ENCODE assay signal across 8 cellular contexts in genomic region chr1:2642560-2643413, GRCh38. TPM values are rescaled to one million over a fixed set of nuclear protein-coding genes. Genes with fewer than 3 reads are reported as not detected.
DNase-seq lines count a peak whose midpoint lies in the region; ATAC-seq and TF ChIP-seq lines count a peak whose summit lies in the region.

No MANE protein-coding gene starts in this region.

- H3K79me2 ChIP-seq in DND-41 (ENCODE audit: insufficient read depth, low read length), result peaks cover 7% of the 10 kb centered on the region; the same call in 1 of the 2 replicates

- intact Hi-C loops in natural killer cell (cut with micrococcal nuclease), result loop anchor here (1.0 to 10.0 kb wide), 4 partner anchors 56 to 448 kb away; partner anchors contain the start of genes FAAP20 and PRXL2B

- no peaks in the 10 kb centered on the region for H3K36me3 ChIP-seq in DND-41 (ENCODE audit: insufficient read depth, low read length)

- H3K4me1 Mint-ChIP-seq in natural killer cell, result peaks cover 10 to 18% of the 10 kb centered on the region in 2 donors
- H3K4me1 Mint-ChIP-seq in stimulated activated naive B cell treated with anti-CD40 and anti-IgM and Interleukin-4, amounts not matched to agents 10 μg/mL and 1 μg/mL and 100 μg/mL, for 72 hours, result peaks cover 13 to 38% of the 10 kb centered on the region in 2 donors

- peak overlapping the region; percentile 78 for H2AFZ ChIP-seq in DND-41 (ENCODE audit: low read depth, low read length)

- no peaks in the 10 kb centered on the region for H3K36me3 Mint-ChIP-seq in natural killer cell
- H3K36me3 Mint-ChIP-seq in stimulated activated naive B cell treated with anti-CD40 and anti-IgM and Interleukin-4, amounts not matched to agents 10 μg/mL and 1 μg/mL and 100 μg/mL, for 72 hours, result peaks cover 0 to 2% of the 10 kb centered on the region in 2 donors

- H3K9me3 ChIP-seq in DND-41 (ENCODE audit: insufficient read depth, low read length, severe bottlenecking), result peaks cover 9% of the 10 kb centered on the region

- peaks cover 5% of the 10 kb centered on the region; the same call in 1 of the 2 replicates for H4K20me1 ChIP-seq in DND-41 (ENCODE audit: insufficient read depth, low read length)

- H3K4me3 Mint-ChIP-seq in natural killer cell, result peak overlapping the region; percentile 86
- peak overlapping the region; percentile 94 to 97 for H3K4me3 Mint-ChIP-seq in stimulated activated naive B cell treated with anti-CD40 and anti-IgM and Interleukin-4, amounts not matched to agents 10 μg/mL and 1 μg/mL and 100 μg/mL, for 72 hours

- peaks cover 21% of the 10 kb centered on the region for H3K4me1 ChIP-seq in DND-41 (ENCODE audit: insufficient read depth, low read length)

- H3K4me2 ChIP-seq in DND-41 (ENCODE audit: insufficient read depth, low read length), result peak overlapping the region; percentile 82

- peak; percentile 95 for DNase-seq in DND-41
- peak; percentile 90 to 92 for DNase-seq in Kasumi-1 (lab: John Stamatoyannopoulos, UW)
- peak; percentile 92 for DNase-seq in RKO (ENCODE audit: low spot score)
- DNase-seq in activated T-helper 1 cell treated with anti-CD3 and anti-CD28 coated beads, Interleukin-2, amount 50 U/mL, for 16 hours (ENCODE audit: low read depth in 1 of 2, low spot score in 1 of 2), result peak; percentile 88 to 90
- DNase-seq in fibroblast of peridontal ligament (ENCODE audit: extremely low read depth), result peak; percentile 83
- DNase-seq in natural killer cell, result peak; percentile 95
- DNase-seq in stimulated activated naive B cell treated with anti-CD40 and anti-IgM and Interleukin-4, amounts not matched to agents 10 μg/mL and 1 μg/mL and 100 μg/mL, for 72 hours, result peak; percentile 91

- peaks cover 0 to under 1% of the 10 kb centered on the region in 2 donors for H3K27me3 Mint-ChIP-seq in natural killer cell (ENCODE audit: low read depth in 2 of 2)
- H3K27me3 Mint-ChIP-seq in stimulated activated naive B cell treated with anti-CD40 and anti-IgM and Interleukin-4, amounts not matched to agents 10 μg/mL and 1 μg/mL and 100 μg/mL, for 72 hours, result no peaks in the 10 kb centered on the region

- peak overlapping the region; percentile 38 to 84 for H3K4me3 ChIP-seq in DND-41 (ENCODE audit: low read depth in 1 of 2, low read length in 2 of 2)

- ATAC-seq in DND-41 (ENCODE audit: insufficient read depth, low read depth) (peak; percentile 85), GM21825 (IDR thresholded peaks at IDR 0.05; ENCODE audit: unreplicated experiment) (peak; percentile 65), natural killer cell (peak; percentile 85 to 87 (median 86))
- ATAC-seq in stimulated activated naive B cell treated with anti-CD40 and anti-IgM and Interleukin-4, amounts not matched to agents 10 μg/mL and 1 μg/mL and 100 μg/mL, for 72 hours (replicated peaks), result peak; percentile 86 to 87

- H3K27ac Mint-ChIP-seq in natural killer cell, result peak overlapping the region; percentile 80 to 97
- H3K27ac Mint-ChIP-seq in stimulated activated naive B cell treated with anti-CD40 and anti-IgM and Interleukin-4, amounts not matched to agents 10 μg/mL and 1 μg/mL and 100 μg/mL, for 72 hours, result peak overlapping the region; percentile 99

- peaks cover 5% of the 10 kb centered on the region in 2 donors for H3K9me3 Mint-ChIP-seq in natural killer cell
- peaks cover 7 to 9% of the 10 kb centered on the region in 2 donors for H3K9me3 Mint-ChIP-seq in stimulated activated naive B cell treated with anti-CD40 and anti-IgM and Interleukin-4, amounts not matched to agents 10 μg/mL and 1 μg/mL and 100 μg/mL, for 72 hours

- H3K27ac ChIP-seq in DND-41 (ENCODE audit: low read length), result peak overlapping the region; percentile 79

- no peaks in the 10 kb centered on the region for H3K27me3 ChIP-seq in DND-41 (ENCODE audit: insufficient read depth, low read length, poor library complexity)

- H3K9ac ChIP-seq in DND-41 (ENCODE audit: low read depth, low read length), result peak overlapping the region; percentile 88

- TF ChIP-seq CTCF in DND-41 (IDR thresholded peaks at IDR 0.05; ENCODE audit: borderline replicate concordance, extremely low read depth, low read length, poor library complexity, severe bottlenecking) (peak; percentile 26), natural killer cell (IDR thresholded peaks at IDR 0.05) (no peak)

RNA-seq across cellular contexts. Expression of gene MMEL1, which starts 10.0 kb away (rescaled TPM):
- 1 to 10 TPM in 2 of 3 donors, not detected in 1; 1.3 to 2.0 TPM for total RNA-seq in natural killer cell

RNA-seq across cellular contexts. Expression of gene PRXL2B, which starts 56.2 kb away (rescaled TPM):
- 10 to 100 TPM; 11.3 to 15.1 (median 11.6) TPM for total RNA-seq in natural killer cell

Comparison
In these comparisons a context has a peak if more than half of its experiments do, and no peak if none do; other contexts are left out.
1. Peak in every context shown above with its lines: DNase-seq, ATAC-seq, H3K4me3 ChIP-seq and H3K27ac ChIP-seq.